ENCODE assay signal across 22 cellular contexts in the genomic region with DNA sequence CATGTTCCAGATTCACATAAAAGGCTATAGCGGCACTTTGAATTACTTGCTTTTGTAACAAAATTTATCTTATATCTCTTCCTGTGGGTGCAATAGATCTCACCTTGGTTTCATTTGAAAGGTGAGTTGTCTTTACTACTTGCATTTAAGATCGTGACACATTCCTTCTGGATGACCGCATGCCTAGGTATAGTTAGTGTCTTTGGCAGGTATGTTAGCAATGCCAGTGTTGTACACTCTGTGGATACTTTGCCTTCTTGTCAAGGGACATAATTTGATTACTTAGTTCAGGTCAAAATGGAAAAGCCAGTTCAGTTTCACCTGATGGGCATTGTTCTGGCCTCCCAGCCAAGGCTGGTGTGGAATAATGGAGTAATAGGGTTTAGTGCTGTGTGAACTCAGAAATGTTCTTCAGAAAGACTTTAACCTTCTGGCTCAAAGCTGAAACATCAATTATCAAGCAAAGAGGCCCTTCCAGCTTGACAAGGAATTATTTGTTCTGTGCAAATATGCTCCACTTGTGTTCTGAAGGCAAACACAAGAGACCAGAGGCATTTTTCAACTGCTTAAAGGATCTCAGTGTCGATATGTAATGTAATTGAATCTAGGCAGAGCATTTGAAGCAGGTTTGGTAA.
DNase-seq lines count a peak whose midpoint lies in the region; ATAC-seq and TF ChIP-seq lines count a peak whose summit lies in the region.
"Had no signal": no experiment of that assay in that cellular context is flagged by ENCODE, and none has a peak within 500 bp of the region (broad histone marks: within the 10 kb centered on the region; RNA-seq: fewer than 3 reads in every experiment).

No MANE protein-coding gene starts in this region.

- no peaks in the 10 kb centered on the region for H3K27me3 ChIP-seq in prostate gland (replicated peaks; ENCODE audit: insufficient read depth)
- no peaks in the 10 kb centered on the region for H3K27me3 ChIP-seq in neuronal stem cell (ENCODE audit: control insufficient read depth in 3 of 3, insufficient read depth in 3 of 3, low read depth in 1 of 3, low read length in 3 of 3)
- H3K27me3 ChIP-seq: BLaER1, tibial nerve had no signal

- H3K4me3 Mint-ChIP-seq in naive thymus-derived CD8-positive, alpha-beta T cell: no peak overlapping the region
- H3K4me3 Mint-ChIP-seq: activated B cell treated with CpG ODN at 0.5 μM for 24 hours; activated CD4-positive, alpha-beta memory T cell treated with anti-CD3 and anti-CD28 coated beads, Interleukin-2, amount 10 ng/mL, durations not matched to agents 7 days and 5 days; dendritic cell treated with granulocyte-macrophage colony-stimulating factor and Interleukin-4, amounts not matched to agents 40 ng/mL and 50 ng/mL, for 4 days; GM23338; stimulated activated naive CD8-positive, alpha-beta T cell treated with anti-CD3 and anti-CD28 coated beads, Interleukin-15, amount 100 ng/mL, for 72 hours had no signal

- H3K4me3 ChIP-seq in prostate gland (no peak overlapping the region), neuronal stem cell (ENCODE audit: low read length in 2 of 2) (no peak overlapping the region)
- H3K4me3 ChIP-seq: BLaER1, cardiac muscle cell, GM23338, tibial nerve had no signal

- POLR2A ChIA-PET in naive thymus-derived CD8-positive, alpha-beta T cell (lab: Charles Lee): interaction anchor here (0.6 kb wide), 1 partner anchor 111 kb away, joined by 3 read pairs; no protein-coding TSS in a partner anchor

- no peak overlapping the region for H4K8ac ChIP-seq in neuronal stem cell (ENCODE audit: low read depth, low read length)

- H3K9me3 ChIP-seq in prostate gland: no peaks in the 10 kb centered on the region
- H3K9me3 ChIP-seq in neuronal stem cell (replicated peaks in 1 of 2; ENCODE audit: control insufficient read depth in 2 of 2, insufficient read depth in 1 of 2, low read depth in 1 of 2, low read length in 2 of 2): peaks cover 0 to 2% of the 10 kb centered on the region in 2 donors
- H3K9me3 ChIP-seq: BLaER1, tibial nerve had no signal

- peaks cover 4% of the 10 kb centered on the region for H3K4me1 ChIP-seq in prostate gland (replicated peaks)
- H3K4me1 ChIP-seq in neuronal stem cell (ENCODE audit: control insufficient read depth in 2 of 2, insufficient read depth in 1 of 2, low read depth in 1 of 2, low read length in 2 of 2): no peaks in the 10 kb centered on the region
- H3K4me1 ChIP-seq: BLaER1 had no signal

- WGBS in prostate gland: 63% methylated on average over 4 of the region's 4 CpGs
- WGBS in neuronal stem cell (ENCODE audit: extremely low coverage in 2 of 2, insufficient read length in 2 of 2, insufficient replicate concordance in 1 of 2), 2 donors: no CpG with 5 or more reads among the region's 4 CpGs

- H3K4me1 Mint-ChIP-seq in naive thymus-derived CD8-positive, alpha-beta T cell: no peaks in the 10 kb centered on the region
- H3K4me1 Mint-ChIP-seq: activated B cell treated with CpG ODN at 0.5 μM for 24 hours; activated CD4-positive, alpha-beta memory T cell treated with anti-CD3 and anti-CD28 coated beads, Interleukin-2, amount 10 ng/mL, durations not matched to agents 7 days and 5 days; GM23338; stimulated activated naive CD8-positive, alpha-beta T cell treated with anti-CD3 and anti-CD28 coated beads, Interleukin-15, amount 100 ng/mL, for 72 hours had no signal

- peaks cover 0 to 6% (median 0%) of the 10 kb centered on the region in 5 donors for H3K27me3 Mint-ChIP-seq in naive thymus-derived CD8-positive, alpha-beta T cell
- H3K27me3 Mint-ChIP-seq: activated B cell treated with CpG ODN at 0.5 μM for 24 hours; dendritic cell treated with granulocyte-macrophage colony-stimulating factor and Interleukin-4, amounts not matched to agents 40 ng/mL and 50 ng/mL, for 4 days; stimulated activated naive CD8-positive, alpha-beta T cell treated with anti-CD3 and anti-CD28 coated beads, Interleukin-15, amount 100 ng/mL, for 72 hours had no signal

- ATAC-seq in GM21515 (IDR thresholded peaks at IDR 0.05; ENCODE audit: unreplicated experiment): no peak
- ATAC-seq in naive thymus-derived CD8-positive, alpha-beta T cell: no peak
- ATAC-seq: GM23338; left ventricle myocardium superior; stimulated activated naive CD8-positive, alpha-beta T cell treated with anti-CD3 and anti-CD28 coated beads, Interleukin-15, amount 100 ng/mL, for 72 hours had no signal

- no peak overlapping the region for H3K14ac ChIP-seq in neuronal stem cell (ENCODE audit: low read length)

- H2BK120ac ChIP-seq in neuronal stem cell (ENCODE audit: low read depth, low read length): no peak overlapping the region

- no peak for TF ChIP-seq POLR2A in prostate gland (IDR thresholded peaks at IDR 0.05)

- H3K18ac ChIP-seq in neuronal stem cell (ENCODE audit: low read length): no peak overlapping the region

- no peak overlapping the region for H3K27ac Mint-ChIP-seq in naive thymus-derived CD8-positive, alpha-beta T cell
- H3K27ac Mint-ChIP-seq: activated B cell treated with CpG ODN at 0.5 μM for 24 hours; activated CD4-positive, alpha-beta memory T cell treated with anti-CD3 and anti-CD28 coated beads, Interleukin-2, amount 10 ng/mL, durations not matched to agents 7 days and 5 days; dendritic cell treated with granulocyte-macrophage colony-stimulating factor and Interleukin-4, amounts not matched to agents 40 ng/mL and 50 ng/mL, for 4 days; GM23338; stimulated activated naive CD8-positive, alpha-beta T cell treated with anti-CD3 and anti-CD28 coated beads, Interleukin-15, amount 100 ng/mL, for 72 hours had no signal

- H3K36me3 Mint-ChIP-seq in naive thymus-derived CD8-positive, alpha-beta T cell: no peaks in the 10 kb centered on the region

- no peak overlapping the region for H3K4ac ChIP-seq in neuronal stem cell (ENCODE audit: low read length)

- DNase-seq in NCI-H2029 treated with DMSO at 0.1 percent for 48 hours (lab: John Stamatoyannopoulos, UW) (peak; percentile 36), kidney tubule cell (ENCODE audit: low spot score) (peak; percentile 53), prostate gland (ENCODE audit: low spot score) (peak; percentile 48), neuronal stem cell (ENCODE audit: low spot score) (no peak)
- DNase-seq in stimulated activated CD4-positive, alpha-beta T cell treated with anti-CD3 and anti-CD28 coated beads, Interleukin-4, amount 100 ng/mL, for 24 hours: no peak
- no peak for DNase-seq in naive thymus-derived CD8-positive, alpha-beta T cell
- DNase-seq: ACHN; activated B cell treated with CpG ODN at 0.5 μM for 24 hours; activated CD4-positive, alpha-beta memory T cell treated with anti-CD3 and anti-CD28 coated beads, Interleukin-2, amount 10 ng/mL, durations not matched to agents 7 days and 5 days; Calu3; left ventricle myocardium superior; NCI-H1105 treated with DMSO at 0.1 percent for 48 hours; NCI-H526; RPMI8226; stimulated activated naive CD8-positive, alpha-beta T cell treated with anti-CD3 and anti-CD28 coated beads, Interleukin-15, amount 100 ng/mL, for 72 hours had no signal

- no peak overlapping the region for H3K4me2 ChIP-seq in neuronal stem cell (ENCODE audit: insufficient read depth, low read length, poor library complexity, severe bottlenecking)
- H3K4me2 ChIP-seq: BLaER1, GM23338 had no signal

- intact Hi-C loops in prostate gland (cut with DNase I): no loop called here

- no peak overlapping the region for H2BK12ac ChIP-seq in neuronal stem cell (ENCODE audit: low read length)

- H3K36me3 ChIP-seq in prostate gland (no peaks in the 10 kb centered on the region), neuronal stem cell (replicated peaks in 1 of 2; ENCODE audit: control insufficient read depth in 2 of 2, insufficient read depth in 2 of 2, low read length in 2 of 2) (peaks cover 23 to 97% of the 10 kb centered on the region in 2 donors)
- H3K36me3 ChIP-seq: cardiac muscle cell had no signal

- H4K91ac ChIP-seq in neuronal stem cell (ENCODE audit: low read depth, low read length, poor library complexity): no peak overlapping the region

- no peaks in the 10 kb centered on the region for H3K79me1 ChIP-seq in neuronal stem cell (ENCODE audit: low read depth, low read length)

- H2AFZ ChIP-seq in neuronal stem cell (ENCODE audit: low read length): no peak overlapping the region
- H2AFZ ChIP-seq: GM23338 had no signal

- TF ChIP-seq CTCF in C4-2B (conservative IDR thresholded peaks at IDR 0.05): no peak
- no peak for TF ChIP-seq CTCF in prostate gland (IDR thresholded peaks at IDR 0.05)

- peak overlapping the region; percentile 58; the same call in 1 of the 2 replicates for H3K27ac ChIP-seq in C4-2B
- H3K27ac ChIP-seq in prostate gland: no peak overlapping the region
- no peak overlapping the region for H3K27ac ChIP-seq in neuronal stem cell (replicated peaks; ENCODE audit: low read length)
- H3K27ac ChIP-seq: BLaER1, cardiac muscle cell had no signal

- no peak overlapping the region for H3K23ac ChIP-seq in neuronal stem cell (ENCODE audit: low read depth, low read length, poor library complexity)

- H2BK5ac ChIP-seq in neuronal stem cell (ENCODE audit: low read length): no peak overlapping the region

- H2BK15ac ChIP-seq in neuronal stem cell (ENCODE audit: low read length): no peak overlapping the region

- H3K9me3 Mint-ChIP-seq in naive thymus-derived CD8-positive, alpha-beta T cell: no peaks in the 10 kb centered on the region
- H3K9me3 Mint-ChIP-seq: activated B cell treated with CpG ODN at 0.5 μM for 24 hours; activated CD4-positive, alpha-beta memory T cell treated with anti-CD3 and anti-CD28 coated beads, Interleukin-2, amount 10 ng/mL, durations not matched to agents 7 days and 5 days; dendritic cell treated with granulocyte-macrophage colony-stimulating factor and Interleukin-4, amounts not matched to agents 40 ng/mL and 50 ng/mL, for 4 days; GM23338; stimulated activated naive CD8-positive, alpha-beta T cell treated with anti-CD3 and anti-CD28 coated beads, Interleukin-15, amount 100 ng/mL, for 72 hours had no signal

- H2AK5ac ChIP-seq in neuronal stem cell (ENCODE audit: low read depth, low read length): no peak overlapping the region

- no peak overlapping the region for H3K9ac ChIP-seq in neuronal stem cell (ENCODE audit: low read depth, low read length, poor library complexity)
- H3K9ac ChIP-seq: BLaER1 had no signal

Comparison
In these comparisons a context has a peak if more than half of its experiments do, and no peak if none do; other contexts are left out.
1. DNase-seq: peak in NCI-H2029 treated with DMSO at 0.1 percent for 48 hours (single experiment), kidney tubule cell (single experiment) and prostate gland (single experiment); none in stimulated activated CD4-positive, alpha-beta T cell treated with anti-CD3 and anti-CD28 coated beads, Interleukin-4, amount 100 ng/mL, for 24 hours (single experiment), naive thymus-derived CD8-positive, alpha-beta T cell (0 of 10) and neuronal stem cell (single experiment).